In the genomic region with DNA sequence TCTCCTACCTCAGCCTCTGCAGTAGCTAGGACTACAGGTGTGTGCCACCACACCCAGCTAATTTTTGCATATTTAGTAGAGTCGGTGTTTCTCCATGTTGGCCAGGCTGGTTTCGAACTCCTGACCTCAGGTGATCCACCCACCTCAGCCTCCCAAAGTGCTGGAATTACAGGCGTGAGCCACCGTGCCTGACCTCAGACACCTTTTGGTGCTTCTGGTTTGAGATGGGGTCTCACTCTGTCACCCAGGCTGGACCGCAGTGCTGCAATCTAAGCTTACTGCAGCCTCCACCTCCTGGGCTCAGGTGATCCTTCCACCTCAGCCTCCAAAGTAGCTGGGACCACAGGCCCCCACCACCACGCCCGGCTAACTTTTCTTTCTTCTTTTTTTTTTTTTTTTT, we compare ENCODE assay signal across 8 cellular contexts.
A peak's percentile ranks its signal among the peaks of the same experiment; 100 is the strongest.
DNase-seq lines count a peak whose midpoint lies in the region; ATAC-seq and TF ChIP-seq lines count a peak whose summit lies in the region.
"Not testable (repeated sequence)": the region's sequence is repeated elsewhere in the genome, so short reads cannot be mapped to it uniquely, and the experiment has no call there.

No MANE protein-coding gene starts in this region.

- not testable (repeated sequence) for ATAC-seq in activated naive CD8-positive, alpha-beta T cell treated with anti-CD3 and anti-CD28 coated beads, Interleukin-2, amount 10 ng/mL, durations not matched to agents 7 days and 5 days (ENCODE audit: low read depth); upper lobe of right lung

- H3K27me3 ChIP-seq in upper lobe of right lung = not testable (repeated sequence)

- H3K4me3 Mint-ChIP-seq in CD14-positive monocyte; activated naive CD8-positive, alpha-beta T cell treated with anti-CD3 and anti-CD28 coated beads, Interleukin-2, amount 10 ng/mL, durations not matched to agents 7 days and 5 days; endothelial cell (ENCODE audit: unreplicated experiment); progenitor cell of endocrine pancreas (ENCODE audit: low read depth): not testable (repeated sequence)

- H3K27ac Mint-ChIP-seq in CD14-positive monocyte, progenitor cell of endocrine pancreas: not testable (repeated sequence)
- peak overlapping the region; percentile 68 for H3K27ac Mint-ChIP-seq in activated naive CD8-positive, alpha-beta T cell treated with anti-CD3 and anti-CD28 coated beads, Interleukin-2, amount 10 ng/mL, durations not matched to agents 7 days and 5 days
- peak overlapping the region; percentile 30 for H3K27ac Mint-ChIP-seq in endothelial cell (ENCODE audit: unreplicated experiment)

- H3K27ac ChIP-seq in upper lobe of right lung = not testable (repeated sequence)

- not testable (repeated sequence) for H3K36me3 ChIP-seq in upper lobe of right lung

- not testable (repeated sequence) for H3K4me1 Mint-ChIP-seq in CD14-positive monocyte; endothelial cell (ENCODE audit: unreplicated experiment); progenitor cell of endocrine pancreas (ENCODE audit: low read depth)
- peaks cover 27% of the 10 kb centered on the region for H3K4me1 Mint-ChIP-seq in activated naive CD8-positive, alpha-beta T cell treated with anti-CD3 and anti-CD28 coated beads, Interleukin-2, amount 10 ng/mL, durations not matched to agents 7 days and 5 days

- POLR2A ChIA-PET in activated naive CD8-positive, alpha-beta T cell treated with anti-CD3 and anti-CD28 coated beads, Interleukin-2, amount 10 ng/mL, durations not matched to agents 7 days and 5 days (lab: Charles Lee) = interaction anchor here (0.6 kb wide), 1 partner anchor 1872 kb away, joined by 6 read pairs; no protein-coding TSS in a partner anchor

- TF ChIP-seq CTCF in CD14-positive monocyte (IDR thresholded peaks at IDR 0.05); endothelial cell (IDR thresholded peaks at IDR 0.05; ENCODE audit: unreplicated experiment); progenitor cell of endocrine pancreas (IDR thresholded peaks at IDR 0.05; ENCODE audit: unreplicated experiment); upper lobe of right lung (IDR thresholded peaks at IDR 0.05): not testable (repeated sequence)

- DNase-seq in CD14-positive monocyte (ENCODE audit: low spot score) (peak; percentile 29), mesenteric fat pad (ENCODE audit: low spot score) (peak; percentile 86), progenitor cell of endocrine pancreas (ENCODE audit: low spot score, unreplicated experiment) (peak; percentile 2), upper lobe of right lung (peak; percentile 23)
- DNase-seq in activated CD4-positive, CD25-positive, alpha-beta regulatory T cell treated with anti-CD3 and anti-CD28 coated beads, Interleukin-2, amount 50 U/mL, for 72 hours = peak; percentile 27
- DNase-seq in activated CD8-positive, alpha-beta memory T cell treated with anti-CD3 and anti-CD28 coated beads, Interleukin-2, amount 50 U/mL, for 48 hours = peak; percentile 47
- not testable (repeated sequence) for DNase-seq in activated naive CD8-positive, alpha-beta T cell treated with anti-CD3 and anti-CD28 coated beads, Interleukin-2, amount 10 ng/mL, durations not matched to agents 7 days and 5 days; endothelial cell (ENCODE audit: low spot score)

- H3K4me1 ChIP-seq in upper lobe of right lung = not testable (repeated sequence)

- not testable (repeated sequence) for H3K36me3 Mint-ChIP-seq in CD14-positive monocyte; activated naive CD8-positive, alpha-beta T cell treated with anti-CD3 and anti-CD28 coated beads, Interleukin-2, amount 10 ng/mL, durations not matched to agents 7 days and 5 days; progenitor cell of endocrine pancreas (ENCODE audit: insufficient read depth)
- H3K36me3 Mint-ChIP-seq in endothelial cell (ENCODE audit: low read depth, unreplicated experiment) = peaks cover 46% of the 10 kb centered on the region

- intact Hi-C loops in CD14-positive monocyte (cut with micrococcal nuclease); upper lobe of right lung (cut with DNase I): not testable (repeated sequence)

- H3K4me3 ChIP-seq in upper lobe of right lung = not testable (repeated sequence)

- not testable (repeated sequence) for H3K27me3 Mint-ChIP-seq in CD14-positive monocyte (ENCODE audit: low read depth in 3 of 3); progenitor cell of endocrine pancreas
- peaks cover 11% of the 10 kb centered on the region for H3K27me3 Mint-ChIP-seq in activated naive CD8-positive, alpha-beta T cell treated with anti-CD3 and anti-CD28 coated beads, Interleukin-2, amount 10 ng/mL, durations not matched to agents 7 days and 5 days
- peaks cover 50% of the 10 kb centered on the region for H3K27me3 Mint-ChIP-seq in endothelial cell (ENCODE audit: unreplicated experiment)

- not testable (repeated sequence) for H3K9me3 ChIP-seq in upper lobe of right lung

- not testable (repeated sequence) for H3K9me3 Mint-ChIP-seq in CD14-positive monocyte; activated naive CD8-positive, alpha-beta T cell treated with anti-CD3 and anti-CD28 coated beads, Interleukin-2, amount 10 ng/mL, durations not matched to agents 7 days and 5 days
- H3K9me3 Mint-ChIP-seq in endothelial cell (ENCODE audit: unreplicated experiment) = peaks cover 84% of the 10 kb centered on the region
- H3K9me3 Mint-ChIP-seq in progenitor cell of endocrine pancreas (ENCODE audit: low read depth) = peaks cover 56% of the 10 kb centered on the region
